ENCODE assay signal across 25 cellular contexts in genomic region chr4:7652906-7653305, GRCh38.
DNase-seq lines count a peak whose midpoint lies in the region; ATAC-seq and TF ChIP-seq lines count a peak whose summit lies in the region.
"Had no signal": no experiment of that assay in that cellular context is flagged by ENCODE, and none has a peak within 500 bp of the region (broad histone marks: within the 10 kb centered on the region; RNA-seq: fewer than 3 reads in every experiment).

No MANE protein-coding gene starts in this region.

- peak overlapping the region; percentile 48 for H3K27ac Mint-ChIP-seq in activated naive CD8-positive, alpha-beta T cell treated with anti-CD3 and anti-CD28 coated beads, Interleukin-2, amount 10 ng/mL, durations not matched to agents 7 days and 5 days
- H3K27ac Mint-ChIP-seq in activated naive CD8-positive, alpha-beta T cell treated with anti-CD3 and anti-CD28 coated beads for 36 hours = no peak overlapping the region
- H3K27ac Mint-ChIP-seq in immature natural killer cell = peak overlapping the region; percentile 98 to 100 (median 100)
- peak overlapping the region; percentile 93 for H3K27ac Mint-ChIP-seq in stimulated activated effector memory CD8-positive, alpha-beta T cell treated with anti-CD3 and anti-CD28 coated beads, Interleukin-12 subunit alpha, Interleukin-12 subunit beta, amount 100 ng/mL, for 72 hours
- H3K27ac Mint-ChIP-seq: activated naive CD4-positive, alpha-beta T cell treated with anti-CD3 and anti-CD28 coated beads, Interleukin-2, amount 10 ng/mL, durations not matched to agents 7 days and 5 days; B cell; stimulated activated naive B cell treated with anti-CD40 and anti-IgM and Interleukin-4, amounts not matched to agents 10 μg/mL and 1 μg/mL and 100 μg/mL, for 72 hours had no signal

- no peak for DNase-seq in activated naive CD8-positive, alpha-beta T cell treated with anti-CD3 and anti-CD28 coated beads, Interleukin-2, amount 10 ng/mL, durations not matched to agents 7 days and 5 days
- no peak for DNase-seq in activated naive CD8-positive, alpha-beta T cell treated with anti-CD3 and anti-CD28 coated beads for 36 hours
- DNase-seq in IMR-90 = no peak
- no peak for DNase-seq in immature natural killer cell
- DNase-seq in stimulated activated effector memory CD8-positive, alpha-beta T cell treated with anti-CD3 and anti-CD28 coated beads, Interleukin-12 subunit alpha, Interleukin-12 subunit beta, amount 100 ng/mL, for 72 hours (ENCODE audit: low spot score in 2 of 2) = no peak
- DNase-seq in kidney tubule cell (ENCODE audit: low spot score) = no peak
- DNase-seq in prostate gland (ENCODE audit: low spot score) = no peak
- DNase-seq: activated CD4-positive, alpha-beta T cell treated with anti-CD3 and anti-CD28 coated beads for 48 hours; activated naive CD4-positive, alpha-beta T cell treated with anti-CD3 and anti-CD28 coated beads, Interleukin-2, amount 10 ng/mL, durations not matched to agents 7 days and 5 days; amygdala; DMS53; effector memory CD4-positive, alpha-beta T cell; NCI-H1048; NCI-H2107; NCI-H446; NCI-H748 treated with DMSO at 0.1 percent for 48 hours; occipital lobe; stimulated activated naive B cell treated with anti-CD40 and anti-IgM and Interleukin-4, amounts not matched to agents 10 μg/mL and 1 μg/mL and 100 μg/mL, for 72 hours; SW 1271; testis; uterus had no signal

- H3K9me3 ChIP-seq in IMR-90 (ENCODE audit: control insufficient read depth, insufficient read depth, low read length) (no peaks in the 10 kb centered on the region), prostate gland (no peaks in the 10 kb centered on the region)
- H3K9me3 ChIP-seq: testis, uterus had no signal

- peaks cover 4% of the 10 kb centered on the region for H3K36me3 Mint-ChIP-seq in activated naive CD8-positive, alpha-beta T cell treated with anti-CD3 and anti-CD28 coated beads, Interleukin-2, amount 10 ng/mL, durations not matched to agents 7 days and 5 days
- H3K36me3 Mint-ChIP-seq in activated naive CD8-positive, alpha-beta T cell treated with anti-CD3 and anti-CD28 coated beads for 36 hours = no peaks in the 10 kb centered on the region
- H3K36me3 Mint-ChIP-seq in immature natural killer cell = no peaks in the 10 kb centered on the region
- peaks cover 6% of the 10 kb centered on the region for H3K36me3 Mint-ChIP-seq in stimulated activated effector memory CD8-positive, alpha-beta T cell treated with anti-CD3 and anti-CD28 coated beads, Interleukin-12 subunit alpha, Interleukin-12 subunit beta, amount 100 ng/mL, for 72 hours
- H3K36me3 Mint-ChIP-seq: activated naive CD4-positive, alpha-beta T cell treated with anti-CD3 and anti-CD28 coated beads, Interleukin-2, amount 10 ng/mL, durations not matched to agents 7 days and 5 days; stimulated activated naive B cell treated with anti-CD40 and anti-IgM and Interleukin-4, amounts not matched to agents 10 μg/mL and 1 μg/mL and 100 μg/mL, for 72 hours had no signal

- TF ChIP-seq POLR2A in IMR-90 (IDR thresholded peaks at IDR 0.05; ENCODE audit: low read depth, low read length) (no peak), prostate gland (IDR thresholded peaks at IDR 0.05) (no peak)

- no peaks in the 10 kb centered on the region for H3K79me1 ChIP-seq in IMR-90 (ENCODE audit: low read depth in 1 of 2, low read length in 2 of 2)

- no peak for TF ChIP-seq RAD21 in IMR-90 (IDR thresholded peaks at IDR 0.05; ENCODE audit: low read length)

- H4K8ac ChIP-seq in IMR-90 (ENCODE audit: low read depth in 2 of 2, low read length in 2 of 2) = no peak overlapping the region; a peak in 1 of 4 replicates

- H3K4me2 ChIP-seq in IMR-90 (ENCODE audit: low read depth, low read length) = no peak overlapping the region

- H2BK5ac ChIP-seq in IMR-90 (ENCODE audit: low read depth, low read length, poor library complexity, severe bottlenecking) = no peak overlapping the region

- no peak overlapping the region for H3K56ac ChIP-seq in IMR-90 (ENCODE audit: extremely low read depth, insufficient read depth, low read length)

- no peak overlapping the region for H2BK20ac ChIP-seq in IMR-90 (ENCODE audit: low read depth, low read length)

- H2AFZ ChIP-seq in IMR-90 (replicated peaks; ENCODE audit: low read length, poor library complexity) = no peak overlapping the region

- H2BK120ac ChIP-seq in IMR-90 (ENCODE audit: low read depth, low read length) = peak overlapping the region; percentile 34; the same call in 1 of the 2 replicates

- H3K4me3 ChIP-seq in IMR-90 (ENCODE audit: insufficient read depth, low read depth, low read length) = no peak overlapping the region
- H3K4me3 ChIP-seq in prostate gland = no peak overlapping the region
- H3K4me3 ChIP-seq: K562, testis, uterus had no signal

- H2AK5ac ChIP-seq in IMR-90 (ENCODE audit: low read depth, low read length) = no peak overlapping the region

- H2BK15ac ChIP-seq in IMR-90 (ENCODE audit: low read depth, low read length) = no peak overlapping the region

- peaks cover 13% of the 10 kb centered on the region for H3K27me3 Mint-ChIP-seq in activated naive CD8-positive, alpha-beta T cell treated with anti-CD3 and anti-CD28 coated beads, Interleukin-2, amount 10 ng/mL, durations not matched to agents 7 days and 5 days
- H3K27me3 Mint-ChIP-seq in activated naive CD8-positive, alpha-beta T cell treated with anti-CD3 and anti-CD28 coated beads for 36 hours = peaks cover 10% of the 10 kb centered on the region
- H3K27me3 Mint-ChIP-seq in immature natural killer cell (ENCODE audit: low read depth in 3 of 3) = peaks cover 16 to 20% (median 20%) of the 10 kb centered on the region in 3 donors

- H3K27ac ChIP-seq in IMR-90 (ENCODE audit: insufficient read depth, low read length) (no peak overlapping the region), prostate gland (no peak overlapping the region)
- H3K27ac ChIP-seq: uterus had no signal

- no peak for TF ChIP-seq CTCF in IMR-90 (conservative IDR thresholded peaks at IDR 0.05; ENCODE audit: low read depth, low read length)
- TF ChIP-seq CTCF in prostate gland (IDR thresholded peaks at IDR 0.05) = no peak

- H4K20me1 ChIP-seq in IMR-90 (ENCODE audit: insufficient read depth, low read length) = no peaks in the 10 kb centered on the region; the same call in 1 of the 2 replicates

- H3K4me1 ChIP-seq in IMR-90 (ENCODE audit: control insufficient read depth, insufficient read depth, low read length) = peaks cover 15% of the 10 kb centered on the region
- no peaks in the 10 kb centered on the region for H3K4me1 ChIP-seq in prostate gland (replicated peaks)
- H3K4me1 ChIP-seq: uterus had no signal

- no peak overlapping the region for H3K18ac ChIP-seq in IMR-90 (ENCODE audit: low read depth, low read length)

- CTCF ChIA-PET in IMR-90 (lab: Yijun Ruan, JAX) = no interaction called here

- no peak overlapping the region for H4K91ac ChIP-seq in IMR-90 (ENCODE audit: insufficient read depth, low read depth, low read length)

- H3K14ac ChIP-seq in IMR-90 (replicated peaks; ENCODE audit: low read depth, low read length) = no peak overlapping the region

- POLR2A ChIA-PET in activated naive CD8-positive, alpha-beta T cell treated with anti-CD3 and anti-CD28 coated beads, Interleukin-2, amount 10 ng/mL, durations not matched to agents 7 days and 5 days (lab: Charles Lee) = no interaction called here
- POLR2A ChIA-PET in IMR-90 (lab: Charles Lee; ENCODE audit: unreplicated experiment) = no interaction called here

- no peak overlapping the region for H4K5ac ChIP-seq in IMR-90 (ENCODE audit: low read depth, low read length)

- H3K4me1 Mint-ChIP-seq in activated naive CD8-positive, alpha-beta T cell treated with anti-CD3 and anti-CD28 coated beads, Interleukin-2, amount 10 ng/mL, durations not matched to agents 7 days and 5 days = peaks cover 28% of the 10 kb centered on the region
- peaks cover 14% of the 10 kb centered on the region for H3K4me1 Mint-ChIP-seq in activated naive CD8-positive, alpha-beta T cell treated with anti-CD3 and anti-CD28 coated beads for 36 hours
- peaks cover 83 to 84% of the 10 kb centered on the region in 2 donors for H3K4me1 Mint-ChIP-seq in immature natural killer cell
- H3K4me1 Mint-ChIP-seq in stimulated activated effector memory CD8-positive, alpha-beta T cell treated with anti-CD3 and anti-CD28 coated beads, Interleukin-12 subunit alpha, Interleukin-12 subunit beta, amount 100 ng/mL, for 72 hours = peaks cover 67% of the 10 kb centered on the region

- no peak overlapping the region for H3K9ac ChIP-seq in IMR-90 (ENCODE audit: low read depth, low read length)

- H3K23ac ChIP-seq in IMR-90 (ENCODE audit: low read depth, low read length) = no peak overlapping the region

- no peak overlapping the region for H3K4ac ChIP-seq in IMR-90 (ENCODE audit: low read depth, low read length)

- H2AK9ac ChIP-seq in IMR-90 (replicated peaks; ENCODE audit: low read depth, low read length, poor library complexity) = no peak overlapping the region

- intact Hi-C loops in IMR-90 (cut with micrococcal nuclease) (no loop called here), prostate gland (cut with DNase I) (no loop called here)

- peaks cover 14% of the 10 kb centered on the region for H3K9me1 ChIP-seq in IMR-90 (ENCODE audit: insufficient read depth, low read length)

- WGBS in IMR-90 (ENCODE audit: extremely low coverage in 2 of 2, insufficient read length in 1 of 2), 2 experiments = no CpG with 5 or more reads among the region's 3 CpGs
- WGBS in prostate gland = 84% methylated on average over 3 of the region's 3 CpGs

- ATAC-seq in activated naive CD8-positive, alpha-beta T cell treated with anti-CD3 and anti-CD28 coated beads, Interleukin-2, amount 10 ng/mL, durations not matched to agents 7 days and 5 days (ENCODE audit: low read depth) = no peak
- ATAC-seq in IMR-90 (ENCODE audit: low read depth) (no peak), GM19324 (IDR thresholded peaks at IDR 0.05; ENCODE audit: low FRiP score, unreplicated experiment) (no peak)
- ATAC-seq in stimulated activated effector memory CD8-positive, alpha-beta T cell treated with anti-CD3 and anti-CD28 coated beads, Interleukin-12 subunit alpha, Interleukin-12 subunit beta, amount 100 ng/mL, for 72 hours = no peak
- ATAC-seq: K562; Panc1; stimulated activated naive B cell treated with anti-CD40 and anti-IgM and Interleukin-4, amounts not matched to agents 10 μg/mL and 1 μg/mL and 100 μg/mL, for 72 hours had no signal

- H3K36me3 ChIP-seq in IMR-90 (ENCODE audit: control insufficient read depth, insufficient read depth, low read length) (no peaks in the 10 kb centered on the region), prostate gland (no peaks in the 10 kb centered on the region)
- H3K36me3 ChIP-seq: uterus had no signal

- H3K9me3 Mint-ChIP-seq in activated naive CD8-positive, alpha-beta T cell treated with anti-CD3 and anti-CD28 coated beads, Interleukin-2, amount 10 ng/mL, durations not matched to agents 7 days and 5 days = no peaks in the 10 kb centered on the region
- no peaks in the 10 kb centered on the region for H3K9me3 Mint-ChIP-seq in activated naive CD8-positive, alpha-beta T cell treated with anti-CD3 and anti-CD28 coated beads for 36 hours
- H3K9me3 Mint-ChIP-seq in immature natural killer cell = no peaks in the 10 kb centered on the region
- no peaks in the 10 kb centered on the region for H3K9me3 Mint-ChIP-seq in stimulated activated effector memory CD8-positive, alpha-beta T cell treated with anti-CD3 and anti-CD28 coated beads, Interleukin-12 subunit alpha, Interleukin-12 subunit beta, amount 100 ng/mL, for 72 hours
- H3K9me3 Mint-ChIP-seq: activated naive CD4-positive, alpha-beta T cell treated with anti-CD3 and anti-CD28 coated beads, Interleukin-2, amount 10 ng/mL, durations not matched to agents 7 days and 5 days; stimulated activated naive B cell treated with anti-CD40 and anti-IgM and Interleukin-4, amounts not matched to agents 10 μg/mL and 1 μg/mL and 100 μg/mL, for 72 hours had no signal

- no peaks in the 10 kb centered on the region; the same call in 1 of the 2 replicates for H3K27me3 ChIP-seq in IMR-90 (ENCODE audit: control insufficient read depth, insufficient read depth, low read length)
- no peaks in the 10 kb centered on the region for H3K27me3 ChIP-seq in prostate gland (replicated peaks; ENCODE audit: insufficient read depth)
- H3K27me3 ChIP-seq: testis, uterus had no signal

- in situ Hi-C loops in IMR-90 (cut with MboI; ENCODE audit: low sequenced_read_pairs) = no loop called here

- no TSS peak for BruUV-seq in IMR-90 (replicated peaks; lab: Mats Ljungman, UMichigan)

- no peak overlapping the region for H3K4me3 Mint-ChIP-seq in activated naive CD8-positive, alpha-beta T cell treated with anti-CD3 and anti-CD28 coated beads, Interleukin-2, amount 10 ng/mL, durations not matched to agents 7 days and 5 days
- no peak overlapping the region for H3K4me3 Mint-ChIP-seq in activated naive CD8-positive, alpha-beta T cell treated with anti-CD3 and anti-CD28 coated beads for 36 hours
- H3K4me3 Mint-ChIP-seq in immature natural killer cell = peak overlapping the region; percentile 78 to 89 (median 79)
- peak overlapping the region; percentile 42 for H3K4me3 Mint-ChIP-seq in stimulated activated effector memory CD8-positive, alpha-beta T cell treated with anti-CD3 and anti-CD28 coated beads, Interleukin-12 subunit alpha, Interleukin-12 subunit beta, amount 100 ng/mL, for 72 hours
- H3K4me3 Mint-ChIP-seq: activated naive CD4-positive, alpha-beta T cell treated with anti-CD3 and anti-CD28 coated beads, Interleukin-2, amount 10 ng/mL, durations not matched to agents 7 days and 5 days; B cell; stimulated activated naive B cell treated with anti-CD40 and anti-IgM and Interleukin-4, amounts not matched to agents 10 μg/mL and 1 μg/mL and 100 μg/mL, for 72 hours had no signal

- dilution Hi-C loops in IMR-90 (cut with HindIII; ENCODE audit: low sequenced_read_pairs, unreplicated experiment) = no loop called here

Comparison
In these comparisons a context has a peak if more than half of its experiments do, and no peak if none do; other contexts are left out.
1. H3K4me3 Mint-ChIP-seq: peak in immature natural killer cell (5 of 5) and stimulated activated effector memory CD8-positive, alpha-beta T cell treated with anti-CD3 and anti-CD28 coated beads, Interleukin-12 subunit alpha, Interleukin-12 subunit beta, amount 100 ng/mL, for 72 hours (single experiment); none in activated naive CD8-positive, alpha-beta T cell treated with anti-CD3 and anti-CD28 coated beads, Interleukin-2, amount 10 ng/mL, durations not matched to agents 7 days and 5 days (single experiment) and activated naive CD8-positive, alpha-beta T cell treated with anti-CD3 and anti-CD28 coated beads for 36 hours (single experiment).